Comparison of ENCODE assay signal across 24 cellular contexts in genomic region chr2:19070866-19071265, GRCh38.
"Had no signal": no experiment of that assay in that cellular context is flagged by ENCODE, and none has a peak within 500 bp of the region (broad histone marks: within the 10 kb centered on the region; RNA-seq: fewer than 3 reads in every experiment).

No MANE protein-coding gene starts in this region.

- H3K36me3 ChIP-seq: adrenal gland, gastrocnemius medialis, heart left ventricle, lower lobe of right lung, neural progenitor cell, sigmoid colon, uterus had no signal

- H3K4me3 ChIP-seq: adrenal gland, gastrocnemius medialis, heart left ventricle, lower lobe of right lung, neural progenitor cell, sigmoid colon, uterus had no signal

- H3K9ac ChIP-seq: neural progenitor cell had no signal

- H3K4me3 Mint-ChIP-seq: activated naive CD8-positive, alpha-beta T cell; activated T-cell treated with anti-CD3 and anti-CD28 coated beads, Interleukin-2, amount 50 U/mL, for 24 hours; activated T-helper 17 cell treated with anti-CD3 and anti-CD28 coated beads, Interleukin-2, amount 50 U/mL, for 72 hours; neural progenitor cell; stimulated activated naive B cell treated with anti-CD40 and anti-IgM and Interleukin-4, amounts not matched to agents 10 μg/mL and 1 μg/mL and 100 μg/mL, for 72 hours had no signal

- ATAC-seq: activated T-helper 17 cell treated with anti-CD3 and anti-CD28 coated beads, Interleukin-2, amount 50 U/mL, for 72 hours; left colon; lower lobe of right lung; stimulated activated naive B cell treated with anti-CD40 and anti-IgM and Interleukin-4, amounts not matched to agents 10 μg/mL and 1 μg/mL and 100 μg/mL, for 72 hours had no signal

- H3K27me3 Mint-ChIP-seq: activated naive CD8-positive, alpha-beta T cell; activated T-cell treated with anti-CD3 and anti-CD28 coated beads, Interleukin-2, amount 50 U/mL, for 24 hours; activated T-helper 17 cell treated with anti-CD3 and anti-CD28 coated beads, Interleukin-2, amount 50 U/mL, for 72 hours; naive B cell; stimulated activated naive B cell treated with anti-CD40 and anti-IgM and Interleukin-4, amounts not matched to agents 10 μg/mL and 1 μg/mL and 100 μg/mL, for 72 hours had no signal

- H3K4me1 ChIP-seq: adrenal gland, lower lobe of right lung had no signal

- H3K27me3 ChIP-seq: adrenal gland, gastrocnemius medialis, heart left ventricle, neural progenitor cell, sigmoid colon, uterus had no signal

- H3K36me3 Mint-ChIP-seq: naive B cell; neural progenitor cell; stimulated activated naive B cell treated with anti-CD40 and anti-IgM and Interleukin-4, amounts not matched to agents 10 μg/mL and 1 μg/mL and 100 μg/mL, for 72 hours had no signal

- H3K9me3 Mint-ChIP-seq: activated T-cell treated with anti-CD3 and anti-CD28 coated beads, Interleukin-2, amount 50 U/mL, for 24 hours; activated T-helper 17 cell treated with anti-CD3 and anti-CD28 coated beads, Interleukin-2, amount 50 U/mL, for 72 hours; neural progenitor cell; stimulated activated naive B cell treated with anti-CD40 and anti-IgM and Interleukin-4, amounts not matched to agents 10 μg/mL and 1 μg/mL and 100 μg/mL, for 72 hours had no signal

- H3K4me2 ChIP-seq: neural progenitor cell had no signal

- H3K27ac ChIP-seq: adrenal gland, heart left ventricle, lower lobe of right lung, neural progenitor cell, sigmoid colon had no signal

- H3K27ac Mint-ChIP-seq: activated naive CD8-positive, alpha-beta T cell; activated T-cell treated with anti-CD3 and anti-CD28 coated beads, Interleukin-2, amount 50 U/mL, for 24 hours; activated T-helper 17 cell treated with anti-CD3 and anti-CD28 coated beads, Interleukin-2, amount 50 U/mL, for 72 hours; neural progenitor cell; stimulated activated naive B cell treated with anti-CD40 and anti-IgM and Interleukin-4, amounts not matched to agents 10 μg/mL and 1 μg/mL and 100 μg/mL, for 72 hours had no signal

- H3K4me1 Mint-ChIP-seq: activated T-helper 17 cell treated with anti-CD3 and anti-CD28 coated beads, Interleukin-2, amount 50 U/mL, for 72 hours; naive B cell; neural progenitor cell; stimulated activated naive B cell treated with anti-CD40 and anti-IgM and Interleukin-4, amounts not matched to agents 10 μg/mL and 1 μg/mL and 100 μg/mL, for 72 hours had no signal

- DNase-seq: activated CD4-positive, alpha-beta T cell treated with anti-CD3 and anti-CD28 coated beads for 1 hour; activated naive CD4-positive, alpha-beta T cell; activated T-cell treated with anti-CD3 and anti-CD28 coated beads, Interleukin-2, amount 50 U/mL, for 24 hours; adrenal gland; cerebellar nuclear complex; cortex of kidney; gastrocnemius medialis; heart left ventricle; islet precursor cell; left colon; lower lobe of right lung; mesendoderm; naive B cell; posterior cingulate gyrus; sigmoid colon; stimulated activated CD4-positive, alpha-beta T cell treated with anti-CD3 and anti-CD28 coated beads, Interleukin-2, amount 100 ng/mL, for 48 hours; stimulated activated CD8-positive, alpha-beta memory T cell treated with anti-CD3 and anti-CD28 coated beads, Interleukin-4, amount 100 ng/mL, for 48 hours; stimulated activated naive B cell treated with anti-CD40 and anti-IgM and Interleukin-4, amounts not matched to agents 10 μg/mL and 1 μg/mL and 100 μg/mL, for 72 hours; T-helper 9 cell; trophoblast cell; uterus had no signal

- H3K9me3 ChIP-seq: adrenal gland, gastrocnemius medialis, heart left ventricle, lower lobe of right lung, sigmoid colon, uterus had no signal

- H2AFZ ChIP-seq: neural progenitor cell had no signal
